In genomic region chr2:161580021-161580420, GRCh38 we compare ENCODE assay signal across 22 cellular contexts.
"Had no signal": no experiment of that assay in that cellular context is flagged by ENCODE, and none has a peak within 500 bp of the region (broad histone marks: within the 10 kb centered on the region; RNA-seq: fewer than 3 reads in every experiment).

No MANE protein-coding gene starts in this region.

- H3K27me3 Mint-ChIP-seq: progenitor cell of endocrine pancreas had no signal

- DNase-seq: immature natural killer cell; kidney; left ventricle myocardium inferior; mesendoderm; naive B cell; natural killer cell; ovary; right lobe of liver; stimulated activated CD4-positive, alpha-beta T cell treated with anti-CD3 and anti-CD28 coated beads, Interleukin-1b, Interleukin-23, amount 100 ng/mL, for 48 hours; stimulated activated CD4-positive, alpha-beta T cell treated with anti-CD3 and anti-CD28 coated beads, Interleukin-2, amount 100 ng/mL, for 48 hours; stimulated activated CD4-positive, alpha-beta T cell treated with anti-CD3 and anti-CD28 coated beads, Interleukin-4, amount 100 ng/mL, for 4 hours; stimulated activated CD8-positive, alpha-beta memory T cell treated with anti-CD3 and anti-CD28 coated beads, Interleukin-4, amount 100 ng/mL, for 48 hours; stimulated activated naive CD4-positive, alpha-beta T cell; testis; thyroid gland; transverse colon had no signal

- H3K27ac Mint-ChIP-seq: immature natural killer cell; mesothelial cell of epicardium; naive B cell; natural killer cell; progenitor cell of endocrine pancreas; stimulated activated naive CD8-positive, alpha-beta T cell treated with anti-CD3 and anti-CD28 coated beads, Interleukin-15, Interleukin-2, amounts not matched to agents 100 ng/mL and 50 ng/mL, for 24 hours had no signal

- H3K9me3 Mint-ChIP-seq: mesothelial cell of epicardium; natural killer cell; stimulated activated naive CD8-positive, alpha-beta T cell treated with anti-CD3 and anti-CD28 coated beads, Interleukin-15, Interleukin-2, amounts not matched to agents 100 ng/mL and 50 ng/mL, for 24 hours had no signal

- H3K4me3 Mint-ChIP-seq: immature natural killer cell; mesothelial cell of epicardium; naive B cell; natural killer cell; stimulated activated naive CD8-positive, alpha-beta T cell treated with anti-CD3 and anti-CD28 coated beads, Interleukin-15, Interleukin-2, amounts not matched to agents 100 ng/mL and 50 ng/mL, for 24 hours had no signal

- H3K4me1 Mint-ChIP-seq: immature natural killer cell, naive B cell, natural killer cell had no signal

- H3K27ac ChIP-seq: left ventricle myocardium inferior, ovary, right atrium auricular region, right lobe of liver, testis, thyroid gland, transverse colon, upper lobe of left lung, vagina had no signal

- H3K36me3 Mint-ChIP-seq: immature natural killer cell, mesothelial cell of epicardium, naive B cell, natural killer cell had no signal
